In the genomic region with DNA sequence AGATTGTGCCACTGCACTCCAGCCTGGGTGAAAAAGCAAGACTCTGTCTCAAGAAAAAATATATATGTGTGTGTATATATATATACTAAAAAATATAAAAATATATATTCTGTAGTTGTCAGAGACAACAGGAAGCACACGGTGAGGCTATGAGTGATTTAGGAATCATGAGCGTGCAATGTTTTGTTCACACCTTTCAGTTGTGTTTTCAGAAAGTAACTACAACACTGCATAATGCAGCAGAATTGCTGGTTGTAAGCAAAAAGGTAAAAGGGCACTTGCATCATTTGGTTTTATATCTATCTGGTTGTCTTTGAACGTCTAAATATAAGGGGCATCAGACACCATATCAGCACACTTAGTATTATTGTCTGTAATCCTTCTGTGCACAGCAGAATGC, we compare ENCODE assay signal across 24 cellular contexts. TPM values are rescaled to one million over a fixed set of nuclear protein-coding genes. Genes with fewer than 3 reads are reported as not detected.
"Had no signal": no experiment of that assay in that cellular context is flagged by ENCODE, and none has a peak within 500 bp of the region (broad histone marks: within the 10 kb centered on the region; RNA-seq: fewer than 3 reads in every experiment).

No MANE protein-coding gene starts in this region.

- H3K36me3 Mint-ChIP-seq: immature natural killer cell, memory B cell, mesothelial cell of epicardium had no signal

- H3K27me3 ChIP-seq: dorsolateral prefrontal cortex, esophagus squamous epithelium, pancreas, upper lobe of left lung, uterus had no signal

- H3K4me3 Mint-ChIP-seq: memory B cell, mesothelial cell of epicardium, nephron had no signal

- H3K27me3 Mint-ChIP-seq: memory B cell had no signal

- ATAC-seq: left cardiac atrium, lower lobe of right lung, pancreas, right cardiac atrium had no signal

- DNase-seq: cortex of kidney; dorsolateral prefrontal cortex; effector CD8-positive, alpha-beta T cell; esophagus squamous epithelium; foreskin fibroblast; immature natural killer cell; left cardiac atrium; left ventricle myocardium inferior; lower lobe of right lung; occipital lobe; pancreas; right cardiac atrium; small intestine; stimulated activated CD4-positive, alpha-beta T cell treated with anti-CD3 and anti-CD28 coated beads, Interleukin-12 subunit alpha, Interleukin-12 subunit beta, amount 100 ng/mL, for 4 hours; stimulated activated naive CD4-positive, alpha-beta T cell treated with Interleukin-2 at 50 U/mL for 16 hours; upper lobe of left lung; uterus had no signal

- H3K9me3 Mint-ChIP-seq: immature natural killer cell, memory B cell, mesothelial cell of epicardium, nephron had no signal

- H3K27ac Mint-ChIP-seq: memory B cell, mesothelial cell of epicardium, nephron, progenitor cell of endocrine pancreas had no signal

- H3K4me1 ChIP-seq: esophagus squamous epithelium, pancreas, uterus had no signal

- H3K9me3 ChIP-seq: esophagus squamous epithelium, left ventricle myocardium inferior, lower lobe of right lung, pancreas, upper lobe of left lung, uterus had no signal

- H3K36me3 ChIP-seq: esophagus squamous epithelium, left ventricle myocardium inferior, lower lobe of right lung, pancreas, upper lobe of left lung, uterus had no signal

- H3K27ac ChIP-seq: dorsolateral prefrontal cortex, epithelial cell of prostate, esophagus squamous epithelium, left ventricle myocardium inferior, lower lobe of right lung, pancreas, upper lobe of left lung, uterus had no signal

- H3K4me1 Mint-ChIP-seq: mesothelial cell of epicardium, nephron had no signal

- H3K4me3 ChIP-seq: dorsolateral prefrontal cortex, esophagus squamous epithelium, left ventricle myocardium inferior, lower lobe of right lung, pancreas, upper lobe of left lung, uterus had no signal

RNA-seq across cellular contexts. Expression of a gene that starts 44.7 kb away (rescaled TPM):
- total RNA-seq: esophagus squamous epithelium, left cardiac atrium, left ventricle myocardium inferior, lower lobe of right lung, mesothelial cell of epicardium, mucosa of gallbladder, myocyte, occipital lobe, progenitor cell of endocrine pancreas, right cardiac atrium, uterus had no signal
